8 cellular contexts compared by ENCODE assay signal in genomic region chr13:67230243-67230773, GRCh38. TPM values are rescaled to one million over a fixed set of nuclear protein-coding genes. Genes with fewer than 3 reads are reported as not detected.
A peak's percentile ranks its signal among the peaks of the same experiment; 100 is the strongest.
DNase-seq lines count a peak whose midpoint lies in the region; ATAC-seq, FAIRE-seq and TF ChIP-seq lines count a peak whose summit lies in the region.

Gene PCDH9 (minus strand): TSS chr13:67230336. CDS start chr13:67228440, 1,896 bp downstream.

- no peaks in the 10 kb centered on the region for H3K9me3 Mint-ChIP-seq in HFFc6

- H3K36me3 Mint-ChIP-seq in HFFc6 (ENCODE audit: low read depth) = no peaks in the 10 kb centered on the region

- FAIRE-seq in pancreas (lab: Jason Lieb, UNC) = peak; percentile 66

- peaks cover 8% of the 10 kb centered on the region for H3K4me1 ChIP-seq in cardiac muscle cell (ENCODE audit: low read depth)
- H3K4me1 ChIP-seq in pancreas = no peaks in the 10 kb centered on the region
- peaks cover 5% of the 10 kb centered on the region for H3K4me1 ChIP-seq in thymus (ENCODE audit: control insufficient read depth, insufficient read depth, low read length)

- no peak for TF ChIP-seq CTCF in HFFc6 (IDR thresholded peaks at IDR 0.05)
- no peak for TF ChIP-seq CTCF in cardiac muscle cell (IDR thresholded peaks at IDR 0.05; ENCODE audit: low read depth, low read length)
- TF ChIP-seq CTCF in pancreas (IDR thresholded peaks at IDR 0.05) = no peak

- H3K4me3 ChIP-seq in cardiac muscle cell (peak within 1 kb of the TSS; percentile 83), pancreas (peak within 1 kb of the TSS; percentile 55 to 83 (median 74)), thymus (ENCODE audit: low read length) (peak within 1 kb of the TSS; percentile 68)

- no peaks in the 10 kb centered on the region for H3K36me3 ChIP-seq in cardiac muscle cell
- H3K36me3 ChIP-seq in pancreas = no peaks in the 10 kb centered on the region
- no peaks in the 10 kb centered on the region for H3K36me3 ChIP-seq in thymus (ENCODE audit: control insufficient read depth, insufficient read depth)

- H3K27me3 Mint-ChIP-seq in HFFc6 (ENCODE audit: insufficient read depth) = no peaks in the 10 kb centered on the region

- H3K27ac ChIP-seq in cardiac muscle cell = peak within 1 kb of the TSS; percentile 74
- H3K27ac ChIP-seq in pancreas = peak within 1 kb of the TSS; percentile 58 to 77 (median 72)
- H3K27ac ChIP-seq in thymus (ENCODE audit: low read depth) = peak within 1 kb of the TSS; percentile 15

- DNase-seq in GDM1 (lab: John Stamatoyannopoulos, UW) (peak; percentile 79), HFFc6 (peak; percentile 96), NCI-H1048 (lab: John Stamatoyannopoulos, UW) (peak; percentile 39), SKM-1 (lab: John Stamatoyannopoulos, UW; ENCODE audit: unreplicated experiment) (peak; percentile 67), cardiac muscle cell (ENCODE audit: low read depth in 1 of 2, low spot score in 1 of 2) (peak; percentile 96 to 99), pancreas (peak; percentile 91 to 95 (median 94))
- peak; percentile 81 for DNase-seq in activated naive CD8-positive, alpha-beta T cell treated with anti-CD3 and anti-CD28 coated beads, Interleukin-2, amount 50 U/mL, for 16 hours (ENCODE audit: low read depth, low spot score)

- ATAC-seq in pancreas = peak; percentile 95 to 98 (median 97)

- H3K4me1 Mint-ChIP-seq in HFFc6 (ENCODE audit: low read depth) = 0 out of 2 replicates have a peak, but pooled peaks cover 13% of the 10 kb centered on the region

- H3K27me3 ChIP-seq in cardiac muscle cell = no peaks in the 10 kb centered on the region
- H3K27me3 ChIP-seq in pancreas = peaks cover 0 to 8% (median 0%) of the 10 kb centered on the region in 4 donors
- no peaks in the 10 kb centered on the region for H3K27me3 ChIP-seq in thymus (ENCODE audit: control insufficient read depth, insufficient read depth)

- whole genome bisulfite sequencing in pancreas, 2 donors = 1% methylated on average over 48 to 52 of the region's 52 CpGs
- under 1% methylated on average over 52 of the region's 52 CpGs for WGBS in thymus

- no peak within 1 kb of the TSS for H3K4me3 Mint-ChIP-seq in HFFc6

- H3K9me3 ChIP-seq in cardiac muscle cell (ENCODE audit: low read depth) = no peaks in the 10 kb centered on the region
- no peaks in the 10 kb centered on the region for H3K9me3 ChIP-seq in pancreas
- H3K9me3 ChIP-seq in thymus (ENCODE audit: control insufficient read depth) = no peaks in the 10 kb centered on the region

- peak within 1 kb of the TSS; percentile 83 for H3K27ac Mint-ChIP-seq in HFFc6

- intact Hi-C loops in pancreas (cut with DNase I) = no loop called here

RNA-seq across cellular contexts. Expression of gene PCDH9, which starts in this region (rescaled TPM):
- 1 to 10 TPM; 2.0 to 6.7 (median 2.6) TPM for total RNA-seq in HFFc6 (2021; fragmentation: NEBNext Ultra II Directional; extraction: Animal tissue kit (Norgen Biotek cat#: 25700))
- total RNA-seq in cardiac muscle cell (2.3 and 2.4 TPM in 2 replicates), pancreas (1 to 10 TPM; 1.1 to 3.8 (median 1.7) TPM)
- polyA plus RNA-seq in cardiac muscle cell (1.6 and 4.2 TPM in 2 replicates), pancreas (1 to 10 TPM in 1 of 2 donors, under 1 TPM in 1; 0.46 to 1.2 TPM), thymus (0.82 TPM)

Comparison
In these comparisons a context has a peak if more than half of its experiments do, and no peak if none do; other contexts are left out.
1. Peak in every context shown above with its lines: DNase-seq, ATAC-seq, H3K4me3 ChIP-seq and H3K27ac ChIP-seq.
2. DNase-seq: peak in every context shown above with its lines; median percentile 98 in cardiac muscle cell; 96 in HFFc6; 94 in pancreas; 81 in activated naive CD8-positive, alpha-beta T cell treated with anti-CD3 and anti-CD28 coated beads, Interleukin-2, amount 50 U/mL, for 16 hours; 79 in GDM1; 67 in SKM-1; 39 in NCI-H1048.
3. H3K27ac ChIP-seq: peak in every context shown above with its lines; median percentile 74 in cardiac muscle cell; 72 in pancreas; 15 in thymus.